Comparison of ENCODE assay signal across 11 cellular contexts in genomic region chrX:154732421-154733071, GRCh38. TPM values are rescaled to one million over a fixed set of nuclear protein-coding genes. Genes with fewer than 3 reads are reported as not detected.
DNase-seq lines count a peak whose midpoint lies in the region; ATAC-seq and TF ChIP-seq lines count a peak whose summit lies in the region.
"Had no signal": no experiment of that assay in that cellular context is flagged by ENCODE, and none has a peak within 500 bp of the region (broad histone marks: within the 10 kb centered on the region; RNA-seq: fewer than 3 reads in every experiment).

No MANE protein-coding gene starts in this region.

- no peak for TF ChIP-seq CTCF in activated CD8-positive, alpha-beta T cell treated with anti-CD3 and anti-CD28 coated beads for 36 hours (IDR thresholded peaks at IDR 0.05)
- no peak for TF ChIP-seq CTCF in transverse colon (IDR thresholded peaks at IDR 0.05)

- CTCF ChIA-PET in activated naive CD4-positive, alpha-beta T cell treated with anti-CD3 and anti-CD28 coated beads, Interleukin-2, amount 10 ng/mL, durations not matched to agents 7 days and 5 days (lab: Charles Lee): interaction anchor here (1.7 to 2.3 kb wide), 2 partner anchors 14 to 16 kb away, joined by 8 to 12 read pairs; no protein-coding TSS in a partner anchor
- CTCF ChIA-PET in activated CD8-positive, alpha-beta T cell treated with anti-CD3 and anti-CD28 coated beads for 36 hours (lab: Charles Lee): interaction anchor here (0.6 to 6.0 kb wide), 4 partner anchors 14 to 49 kb away, joined by 3 to 38 read pairs (median 19); partner anchors contain the start of gene GAB3

- peak; percentile 20 for DNase-seq in activated naive CD4-positive, alpha-beta T cell treated with anti-CD3 and anti-CD28 coated beads, Interleukin-2, amount 10 ng/mL, durations not matched to agents 7 days and 5 days
- no peak for DNase-seq in activated naive CD4-positive, alpha-beta T cell (lab: John Stamatoyannopoulos, UW)
- peak; percentile 60 for DNase-seq in activated CD8-positive, alpha-beta T cell treated with anti-CD3 and anti-CD28 coated beads for 36 hours
- DNase-seq in left kidney (ENCODE audit: low read depth, low spot score): peak; percentile 70
- DNase-seq in transverse colon: no peak
- no peak for DNase-seq in DMS 273 (lab: John Stamatoyannopoulos, UW; ENCODE audit: unreplicated experiment)
- DNase-seq: Caco-2; stimulated activated CD4-positive, alpha-beta T cell treated with anti-CD3 and anti-CD28 coated beads, Interleukin-15, amount 100 ng/mL, for 24 hours had no signal

- H3K36me3 ChIP-seq in transverse colon: no peaks in the 10 kb centered on the region

- POLR2A ChIA-PET in activated CD8-positive, alpha-beta T cell treated with anti-CD3 and anti-CD28 coated beads for 36 hours (lab: Charles Lee): interaction anchor here (1.0 to 6.5 kb wide), 2 partner anchors 14 to 137 kb away, joined by 4 to 31 read pairs; no protein-coding TSS in a partner anchor

- no peak for TF ChIP-seq POLR2A in transverse colon (IDR thresholded peaks at IDR 0.05)

- H3K27me3 Mint-ChIP-seq in activated naive CD4-positive, alpha-beta T cell treated with anti-CD3 and anti-CD28 coated beads, Interleukin-2, amount 10 ng/mL, durations not matched to agents 7 days and 5 days: no peaks in the 10 kb centered on the region
- no peaks in the 10 kb centered on the region for H3K27me3 Mint-ChIP-seq in activated CD8-positive, alpha-beta T cell treated with anti-CD3 and anti-CD28 coated beads for 36 hours
- H3K27me3 Mint-ChIP-seq: activated naive CD4-positive, alpha-beta T cell treated with anti-CD3 and anti-CD28 coated beads, Interleukin-2, amount 50 U/mL, for 24 hours had no signal

- no peak for TF ChIP-seq EP300 in transverse colon (IDR thresholded peaks at IDR 0.05; ENCODE audit: low read depth)

- in situ Hi-C loops in transverse colon (cut with MboI; ENCODE audit: low pct_ligation_motif_present in 1 of 4, low pct_unique_long_range_greater_than_20kb in 1 of 4, low sequenced_read_pairs in 3 of 4): loop anchor here in 1 of 4 donors (25.0 kb wide), 1 partner anchor 105 kb away; the partner anchor contains the start of gene SMIM9

- H3K4me1 Mint-ChIP-seq in activated naive CD4-positive, alpha-beta T cell treated with anti-CD3 and anti-CD28 coated beads, Interleukin-2, amount 10 ng/mL, durations not matched to agents 7 days and 5 days: peaks cover 91% of the 10 kb centered on the region
- peaks cover 98% of the 10 kb centered on the region for H3K4me1 Mint-ChIP-seq in activated CD8-positive, alpha-beta T cell treated with anti-CD3 and anti-CD28 coated beads for 36 hours (ENCODE audit: low read depth)

- peaks cover 4 to 63% (median 7%) of the 10 kb centered on the region in 4 donors for H3K4me1 ChIP-seq in transverse colon
- H3K4me1 ChIP-seq: Caco-2 had no signal

- peak overlapping the region; percentile 71 to 85 (median 78) for H3K27ac ChIP-seq in transverse colon

- H3K9me3 Mint-ChIP-seq in activated naive CD4-positive, alpha-beta T cell treated with anti-CD3 and anti-CD28 coated beads, Interleukin-2, amount 10 ng/mL, durations not matched to agents 7 days and 5 days: no peaks in the 10 kb centered on the region
- no peaks in the 10 kb centered on the region for H3K9me3 Mint-ChIP-seq in activated CD8-positive, alpha-beta T cell treated with anti-CD3 and anti-CD28 coated beads for 36 hours
- H3K9me3 Mint-ChIP-seq: activated naive CD4-positive, alpha-beta T cell treated with anti-CD3 and anti-CD28 coated beads, Interleukin-2, amount 50 U/mL, for 24 hours had no signal

- intact Hi-C loops in activated CD8-positive, alpha-beta T cell treated with anti-CD3 and anti-CD28 coated beads for 36 hours (cut with micrococcal nuclease): no loop called here
- intact Hi-C loops in transverse colon (cut with DNase I; ENCODE audit: low total_unique reads): no loop called here

- H3K27ac Mint-ChIP-seq in activated naive CD4-positive, alpha-beta T cell treated with anti-CD3 and anti-CD28 coated beads, Interleukin-2, amount 10 ng/mL, durations not matched to agents 7 days and 5 days: peak overlapping the region; percentile 80
- H3K27ac Mint-ChIP-seq in activated CD8-positive, alpha-beta T cell treated with anti-CD3 and anti-CD28 coated beads for 36 hours: peak overlapping the region; percentile 96

- 54% methylated on average over 5 of the region's 5 CpGs; no CpG with 5 or more reads in 1 of the 2 donors for WGBS in transverse colon (ENCODE audit: low coverage in 1 of 2), 2 donors

- H3K4me3 ChIP-seq in transverse colon: no peak overlapping the region

- peak overlapping the region; percentile 21 for H3K4me3 Mint-ChIP-seq in activated naive CD4-positive, alpha-beta T cell treated with anti-CD3 and anti-CD28 coated beads, Interleukin-2, amount 10 ng/mL, durations not matched to agents 7 days and 5 days
- peak overlapping the region; percentile 64 for H3K4me3 Mint-ChIP-seq in activated CD8-positive, alpha-beta T cell treated with anti-CD3 and anti-CD28 coated beads for 36 hours
- H3K4me3 Mint-ChIP-seq: activated naive CD4-positive, alpha-beta T cell treated with anti-CD3 and anti-CD28 coated beads, Interleukin-2, amount 50 U/mL, for 24 hours had no signal

- no peaks in the 10 kb centered on the region for H3K9me3 ChIP-seq in transverse colon
- H3K9me3 ChIP-seq: Caco-2 had no signal

- peaks cover 3% of the 10 kb centered on the region for H3K36me3 Mint-ChIP-seq in activated naive CD4-positive, alpha-beta T cell treated with anti-CD3 and anti-CD28 coated beads, Interleukin-2, amount 10 ng/mL, durations not matched to agents 7 days and 5 days
- H3K36me3 Mint-ChIP-seq in activated CD8-positive, alpha-beta T cell treated with anti-CD3 and anti-CD28 coated beads for 36 hours (ENCODE audit: low read depth): peaks cover 8% of the 10 kb centered on the region
- H3K36me3 Mint-ChIP-seq: activated naive CD4-positive, alpha-beta T cell treated with anti-CD3 and anti-CD28 coated beads, Interleukin-2, amount 50 U/mL, for 24 hours had no signal

- ATAC-seq in activated CD8-positive, alpha-beta T cell treated with anti-CD3 and anti-CD28 coated beads for 36 hours: peak; percentile 21
- ATAC-seq in GM19328 (IDR thresholded peaks at IDR 0.05; ENCODE audit: unreplicated experiment) (no peak), HG02798 (IDR thresholded peaks at IDR 0.05; ENCODE audit: poor library complexity, unreplicated experiment) (no peak)

- H3K27me3 ChIP-seq in transverse colon: no peaks in the 10 kb centered on the region

RNA-seq across cellular contexts. Expression of gene GAB3, which starts 18.3 kb away (rescaled TPM):
- total RNA-seq in activated CD8-positive, alpha-beta T cell treated with anti-CD3 and anti-CD28 coated beads for 36 hours: 1 to 10 TPM; 3.9 to 5.0 TPM
- total RNA-seq in transverse colon: 1 to 10 TPM in 3 of 4 donors, under 1 TPM in 1; 0.37 to 4.4 (median 3.0) TPM
- total RNA-seq: Caco-2 had no signal

RNA-seq across cellular contexts. Expression of gene DKC1, which starts 30.1 kb away (rescaled TPM):
- 100 to 1,000 TPM; 132 to 138 TPM for total RNA-seq in activated CD8-positive, alpha-beta T cell treated with anti-CD3 and anti-CD28 coated beads for 36 hours
- 100 to 1,000 TPM in 1 of 4 donors, 10 to 100 TPM in 3; 12.7 to 134 (median 24.9) TPM for total RNA-seq in transverse colon

Comparison
In these comparisons a context has a peak if more than half of its experiments do, and no peak if none do; other contexts are left out.
1. DNase-seq: peak in activated naive CD4-positive, alpha-beta T cell treated with anti-CD3 and anti-CD28 coated beads, Interleukin-2, amount 10 ng/mL, durations not matched to agents 7 days and 5 days (single experiment), activated CD8-positive, alpha-beta T cell treated with anti-CD3 and anti-CD28 coated beads for 36 hours (single experiment) and left kidney (single experiment); none in activated naive CD4-positive, alpha-beta T cell (0 of 4), transverse colon (single experiment) and DMS 273 (single experiment).